Comparison of ENCODE assay signal across 8 cellular contexts in genomic region chr15:74438696-74439316, GRCh38.
A peak's percentile ranks its signal among the peaks of the same experiment; 100 is the strongest.
DNase-seq lines count a peak whose midpoint lies in the region; ATAC-seq and TF ChIP-seq lines count a peak whose summit lies in the region.

No MANE protein-coding gene starts in this region.

- H3K4me3 ChIP-seq in cardiac fibroblast (replicated peaks in 1 of 2; ENCODE audit: low read depth in 2 of 2, low read length in 2 of 2), result no peak overlapping the region

- ATAC-seq in HG02610 (IDR thresholded peaks at IDR 0.05; ENCODE audit: unreplicated experiment) (peak; percentile 42), GM19351 (IDR thresholded peaks at IDR 0.05; ENCODE audit: unreplicated experiment) (no peak)

- DNase-seq in COLO668 (lab: John Stamatoyannopoulos, UW; ENCODE audit: unreplicated experiment) (peak; percentile 63), NCI-H345 treated with DMSO at 0.1 percent for 48 hours (lab: John Stamatoyannopoulos, UW; ENCODE audit: unreplicated experiment) (peak; percentile 15), cardiac fibroblast (ENCODE audit: low read depth in 2 of 2) (peak; percentile 81 to 82), kidney glomerular epithelial cell (lab: John Stamatoyannopoulos, UW) (peak; percentile 71)
- peak; percentile 64 to 65 for DNase-seq in activated CD4-positive, alpha-beta T cell treated with anti-CD3 and anti-CD28 coated beads for 24 hours (ENCODE audit: low read depth in 2 of 2)
- peak; percentile 75 to 79 for DNase-seq in stimulated activated CD4-positive, alpha-beta T cell treated with anti-CD3 and anti-CD28 coated beads, Interleukin-4, amount 100 ng/mL, for 4 hours

- peak; percentile 96 for TF ChIP-seq CTCF in cardiac fibroblast (IDR thresholded peaks at IDR 0.05; ENCODE audit: low read depth, low read length)

Comparison
In these comparisons a context has a peak if more than half of its experiments do, and no peak if none do; other contexts are left out.
1. DNase-seq: peak in every context shown above with its lines; median percentile 82 in cardiac fibroblast; 77 in stimulated activated CD4-positive, alpha-beta T cell treated with anti-CD3 and anti-CD28 coated beads, Interleukin-4, amount 100 ng/mL, for 4 hours; 71 in kidney glomerular epithelial cell; 64 in activated CD4-positive, alpha-beta T cell treated with anti-CD3 and anti-CD28 coated beads for 24 hours; 63 in COLO668; 15 in NCI-H345 treated with DMSO at 0.1 percent for 48 hours.